ENCODE assay signal across 7 cellular contexts in the genomic region with DNA sequence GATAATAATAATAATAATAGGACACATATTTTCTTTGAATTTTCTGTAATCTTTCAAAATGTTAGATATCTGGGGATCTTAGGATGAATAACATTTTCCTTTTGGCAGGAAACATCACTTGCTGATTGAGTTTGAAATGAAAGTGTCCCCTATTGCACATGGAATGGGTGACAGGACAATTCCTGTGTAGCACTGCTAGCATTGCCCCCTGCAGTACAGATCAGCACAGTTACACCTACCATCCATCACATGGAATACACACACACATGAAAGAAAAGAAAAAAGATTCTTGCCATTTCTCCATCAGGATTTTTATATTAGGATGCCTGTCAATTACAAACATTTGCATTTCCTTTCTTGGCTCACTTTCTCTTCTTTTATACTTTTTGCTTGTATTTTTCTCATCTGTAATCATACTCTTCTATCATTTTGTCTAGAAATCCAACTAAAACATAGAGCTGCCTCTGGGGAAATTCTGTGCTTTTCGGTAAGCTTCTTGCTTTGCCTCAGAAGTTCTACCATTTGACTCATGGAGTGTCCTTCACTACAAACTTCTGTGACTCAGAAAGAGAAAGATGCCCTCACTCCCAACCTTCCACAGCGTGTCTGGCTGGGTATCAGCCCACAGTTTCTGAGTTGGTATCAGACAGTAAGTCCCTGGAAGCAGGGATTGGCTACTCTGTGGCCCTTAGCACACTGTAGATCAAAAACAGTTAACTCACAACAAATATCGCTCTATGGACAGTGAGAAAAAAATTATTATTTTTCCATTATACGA.
DNase-seq lines count a peak whose midpoint lies in the region; ATAC-seq and TF ChIP-seq lines count a peak whose summit lies in the region.

No MANE protein-coding gene starts in this region.

- intact Hi-C loops in ovary (cut with DNase I): no loop called here

- H3K9ac ChIP-seq in SK-N-MC (ENCODE audit: insufficient read length): no peak overlapping the region

- H3K27ac ChIP-seq in SK-N-MC (0 out of 2 replicates have a peak overlapping the region, but pooled peaks have one; percentile 27), ovary (no peak overlapping the region)

- no peak for TF ChIP-seq POLR2A in ovary (IDR thresholded peaks at IDR 0.05)

- H3K27me3 ChIP-seq in ovary: no peaks in the 10 kb centered on the region

- WGBS in ovary, 3 donors: 54 to 70% (median 66%) methylated on average over 4 of the region's 4 CpGs

- H3K9me3 ChIP-seq in SK-N-MC (ENCODE audit: low read depth, low read length) (no peaks in the 10 kb centered on the region), ovary (no peaks in the 10 kb centered on the region)

- no peak for TF ChIP-seq EP300 in ovary (IDR thresholded peaks at IDR 0.05)

- no peaks in the 10 kb centered on the region for H3K4me1 ChIP-seq in ovary (ENCODE audit: insufficient read depth)

- H3K4me3 ChIP-seq in SK-N-MC: no peak overlapping the region
- no peak overlapping the region for H3K4me3 ChIP-seq in ovary

- H3K36me3 ChIP-seq in SK-N-MC (ENCODE audit: insufficient read depth, low read length) (no peaks in the 10 kb centered on the region), ovary (no peaks in the 10 kb centered on the region)

- DNase-seq in SK-N-MC (ENCODE audit: low read depth, low spot score): no peak
- peak; percentile 13 for DNase-seq in renal cortical epithelial cell (ENCODE audit: low read depth)
- DNase-seq in C1 segment of cervical spinal cord (lab: John Stamatoyannopoulos, UW): no peak
- DNase-seq in ovary: no peak
- no peak for DNase-seq in DMS53 (lab: John Stamatoyannopoulos, UW)

- peak; percentile 64 for ATAC-seq in GM18861 (IDR thresholded peaks at IDR 0.05; ENCODE audit: unreplicated experiment)
- peak; percentile 77 for ATAC-seq in HG02571 (IDR thresholded peaks at IDR 0.05; ENCODE audit: unreplicated experiment)

- TF ChIP-seq CTCF in ovary (IDR thresholded peaks at IDR 0.05): no peak
